Comparison of ENCODE assay signal across 8 cellular contexts in the genomic region with DNA sequence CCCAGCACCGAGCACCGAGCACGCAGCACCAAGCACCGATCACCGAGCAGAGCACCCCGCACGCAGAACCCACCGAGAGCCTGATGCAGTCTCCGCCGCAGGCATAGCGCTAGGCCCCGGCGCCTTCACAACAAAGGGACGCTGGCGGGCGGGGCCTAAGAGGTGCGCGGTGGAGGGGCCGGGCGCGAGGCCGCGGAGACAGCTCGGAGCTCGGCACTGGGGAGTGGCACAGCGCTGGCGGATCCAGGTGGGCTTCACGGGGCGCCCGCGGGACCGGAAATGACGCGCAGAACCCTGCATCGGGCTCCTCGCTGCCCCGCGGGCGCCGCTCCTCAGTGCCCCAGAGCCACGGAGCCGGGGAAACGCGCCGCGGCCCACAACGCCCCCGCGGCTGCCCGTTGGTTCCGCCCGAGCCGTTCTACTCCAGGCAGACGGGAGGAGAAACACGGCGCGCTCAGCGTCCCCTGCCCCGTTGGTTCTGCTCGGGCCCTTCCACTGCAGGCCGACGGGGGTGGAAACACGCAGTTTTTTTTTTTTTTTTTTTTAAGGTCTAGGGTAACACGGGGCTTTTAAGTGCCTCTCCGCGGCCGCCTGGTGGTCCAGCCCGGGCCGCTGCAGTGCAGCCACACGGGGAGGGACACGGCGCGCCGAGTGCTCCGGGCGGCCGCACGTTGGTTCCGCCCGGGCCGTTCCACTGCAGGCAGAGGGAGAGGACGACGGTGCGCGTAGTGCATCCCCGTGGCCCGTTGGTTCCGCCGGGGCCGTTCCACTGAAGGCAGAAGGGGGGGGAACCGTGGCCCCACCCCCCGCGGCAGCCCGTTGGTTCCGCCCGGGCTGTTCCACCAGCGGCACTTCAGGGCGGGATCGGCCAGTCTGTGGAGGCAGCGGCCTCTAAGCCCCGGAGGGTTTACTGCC. TPM values are rescaled to one million over a fixed set of nuclear protein-coding genes. Genes with fewer than 3 reads are reported as not detected.
DNase-seq lines count a peak whose midpoint lies in the region; ATAC-seq and TF ChIP-seq lines count a peak whose summit lies in the region.
"Not testable (repeated sequence)": the region's sequence is repeated elsewhere in the genome, so short reads cannot be mapped to it uniquely, and the experiment has no call there.

No MANE protein-coding gene starts in this region.

- H3K27ac Mint-ChIP-seq in activated naive CD4-positive, alpha-beta T cell treated with anti-CD3 and anti-CD28 coated beads, Interleukin-2, amount 50 U/mL, for 24 hours, result peak overlapping the region; percentile 98

- peaks cover 0 to 12% of the 10 kb centered on the region in 2 donors for H3K36me3 ChIP-seq in gastroesophageal sphincter
- H3K36me3 ChIP-seq in neutrophil, result not testable (repeated sequence)

- H3K9me3 ChIP-seq in gastroesophageal sphincter, neutrophil: not testable (repeated sequence)

- H3K27me3 Mint-ChIP-seq in activated naive CD4-positive, alpha-beta T cell treated with anti-CD3 and anti-CD28 coated beads, Interleukin-2, amount 50 U/mL, for 24 hours, result not testable (repeated sequence)

- DNase-seq in EL, result peak; percentile 70
- peak; percentile 55 for DNase-seq in HCEC 1CT
- peak; percentile 63 for DNase-seq in LHCN-M2 (ENCODE audit: low read depth)
- peak; percentile 46 for DNase-seq in SW480 (ENCODE audit: low spot score)
- DNase-seq in stimulated activated naive CD4-positive, alpha-beta T cell treated with Interleukin-2 at 50 U/mL for 16 hours (lab: John Stamatoyannopoulos, UW), result peak; percentile 94

- H3K4me1 ChIP-seq in gastroesophageal sphincter; neutrophil (ENCODE audit: control insufficient read depth in 1 of 2, insufficient read depth in 1 of 2, low read depth in 1 of 2, low read length in 1 of 2): not testable (repeated sequence)

- WGBS in gastroesophageal sphincter (ENCODE audit: low coverage in 1 of 2), 2 donors, result no CpG with 5 or more reads among the region's 101 CpGs

- peak overlapping the region; percentile 87 for H3K4me3 Mint-ChIP-seq in activated naive CD4-positive, alpha-beta T cell treated with anti-CD3 and anti-CD28 coated beads, Interleukin-2, amount 50 U/mL, for 24 hours

- TF ChIP-seq POLR2A in gastroesophageal sphincter (IDR thresholded peaks at IDR 0.05), result not testable (repeated sequence)

- TF ChIP-seq EP300 in gastroesophageal sphincter (IDR thresholded peaks at IDR 0.05), result not testable (repeated sequence)

- not testable (repeated sequence) for H3K4me1 Mint-ChIP-seq in activated naive CD4-positive, alpha-beta T cell treated with anti-CD3 and anti-CD28 coated beads, Interleukin-2, amount 50 U/mL, for 24 hours

- not testable (repeated sequence) for H3K36me3 Mint-ChIP-seq in activated naive CD4-positive, alpha-beta T cell treated with anti-CD3 and anti-CD28 coated beads, Interleukin-2, amount 50 U/mL, for 24 hours

- peak; percentile 91 for ATAC-seq in gastroesophageal sphincter

- TF ChIP-seq CTCF in gastroesophageal sphincter (IDR thresholded peaks at IDR 0.05), result peak in 3 of 4 experiments; percentile 5 to 31 (median 29)
- TF ChIP-seq CTCF in neutrophil (IDR thresholded peaks at IDR 0.05), result not testable (repeated sequence)

- H3K4me3 ChIP-seq in gastroesophageal sphincter, result peak overlapping the region in 1 of 2 donors; percentile 52
- H3K4me3 ChIP-seq in neutrophil (ENCODE audit: low read depth in 1 of 2, low read length in 1 of 2), result peak overlapping the region in 1 of 2 experiments; percentile 44

- H3K9me3 Mint-ChIP-seq in activated naive CD4-positive, alpha-beta T cell treated with anti-CD3 and anti-CD28 coated beads, Interleukin-2, amount 50 U/mL, for 24 hours, result not testable (repeated sequence)

- not testable (repeated sequence) for H3K27me3 ChIP-seq in gastroesophageal sphincter, neutrophil

- H3K27ac ChIP-seq in gastroesophageal sphincter (peak overlapping the region in 3 of 4 donors; percentile 82 to 92 (median 89)), neutrophil (peak overlapping the region; percentile 86)

RNA-seq across cellular contexts. Expression of a gene that starts 21.8 kb away (rescaled TPM):
- total RNA-seq in LHCN-M2 (2014; rRNA removed) (9.1 and 12.8 TPM in 2 replicates), gastroesophageal sphincter (10 to 100 TPM; 10.8 to 53.4 (median 23.8) TPM)
- 14.3 TPM for polyA plus RNA-seq in LHCN-M2 (2012)

RNA-seq across cellular contexts. Expression of a gene that starts 32.4 kb away (rescaled TPM):
- total RNA-seq in LHCN-M2 (2014; rRNA removed) (56.4 and 61.7 TPM in 2 replicates), gastroesophageal sphincter (10 to 100 TPM; 69.8 to 82.5 (median 73.8) TPM)
- 37.7 TPM for polyA plus RNA-seq in LHCN-M2 (2012)

RNA-seq across cellular contexts. Expression of a gene that starts 53.3 kb away (rescaled TPM):
- total RNA-seq in LHCN-M2 (2014; rRNA removed) (17.9 and 23.9 TPM in 2 replicates), gastroesophageal sphincter (10 to 100 TPM; 18.7 to 56.9 (median 37.9) TPM)
- 12.0 TPM for polyA plus RNA-seq in LHCN-M2 (2012)
